Comparison of ENCODE assay signal across 18 cellular contexts in the genomic region with DNA sequence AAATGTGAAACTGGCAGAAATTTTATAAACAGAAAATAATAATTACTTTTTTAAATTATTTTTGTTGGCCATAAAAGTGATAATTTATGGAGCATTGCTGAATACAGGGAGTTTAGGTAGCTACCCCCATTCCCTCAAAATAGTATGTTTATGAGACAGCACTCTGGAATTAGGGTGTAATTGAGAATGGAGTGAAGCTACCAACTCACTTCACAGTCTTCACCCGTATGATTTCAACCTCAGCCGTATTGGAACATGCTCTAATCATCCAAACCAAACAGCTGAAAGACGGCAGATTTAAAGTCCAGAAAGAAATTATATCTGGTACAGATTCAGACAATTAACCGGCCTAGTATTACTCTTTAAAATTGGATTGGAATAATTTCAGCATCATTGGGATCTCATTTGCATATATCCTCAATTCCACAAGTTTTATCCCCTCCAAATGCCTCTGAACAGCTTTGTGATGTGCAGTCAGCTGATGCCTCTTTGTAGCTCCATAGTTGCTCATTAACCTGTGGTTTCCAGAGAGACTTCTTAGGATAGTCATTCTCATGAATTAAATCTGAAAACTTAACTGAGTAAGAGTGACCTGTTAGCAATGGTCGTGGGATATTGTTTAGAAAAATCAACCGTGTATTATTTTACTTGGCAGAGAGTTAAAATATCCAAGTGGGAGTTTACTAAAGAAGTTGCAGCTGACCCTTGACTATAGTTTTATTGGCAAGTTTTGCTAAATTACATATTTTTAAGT. TPM values are rescaled to one million over a fixed set of nuclear protein-coding genes. Genes with fewer than 3 reads are reported as not detected.
DNase-seq lines count a peak whose midpoint lies in the region; ATAC-seq and TF ChIP-seq lines count a peak whose summit lies in the region.
"Had no signal": no experiment of that assay in that cellular context is flagged by ENCODE, and none has a peak within 500 bp of the region (broad histone marks: within the 10 kb centered on the region; RNA-seq: fewer than 3 reads in every experiment).

No MANE protein-coding gene starts in this region.

- CTCF ChIA-PET in Calu3 (lab: Charles Lee) = interaction anchor here (0.6 to 1.8 kb wide), 4 partner anchors 16 to 927 kb away, joined by 3 to 8 read pairs (median 4); no protein-coding TSS in a partner anchor

- H3K4me3 Mint-ChIP-seq in type B pancreatic cell (no peak overlapping the region), Calu3 (ENCODE audit: low read depth, unreplicated experiment) (no peak overlapping the region)
- H3K4me3 Mint-ChIP-seq in activated T-cell treated with anti-CD3 and anti-CD28 coated beads, Interleukin-2, amount 50 U/mL, for 24 hours = no peak overlapping the region
- H3K4me3 Mint-ChIP-seq: activated CD8-positive, alpha-beta memory T cell treated with anti-CD3 and anti-CD28 coated beads, Interleukin-2, amount 10 ng/mL, durations not matched to agents 7 days and 5 days; central memory CD8-positive, alpha-beta T cell had no signal

- intact Hi-C loops in Calu3 (cut with micrococcal nuclease; ENCODE audit: unreplicated experiment) = no loop called here

- H3K9me3 Mint-ChIP-seq in type B pancreatic cell = no peaks in the 10 kb centered on the region
- no peaks in the 10 kb centered on the region for H3K9me3 Mint-ChIP-seq in Calu3 (ENCODE audit: low read depth, unreplicated experiment)
- no peaks in the 10 kb centered on the region for H3K9me3 Mint-ChIP-seq in activated T-cell treated with anti-CD3 and anti-CD28 coated beads, Interleukin-2, amount 50 U/mL, for 24 hours
- H3K9me3 Mint-ChIP-seq: central memory CD8-positive, alpha-beta T cell; IgD-negative memory B cell had no signal

- H3K4me1 Mint-ChIP-seq in type B pancreatic cell (ENCODE audit: unreplicated experiment) (peaks cover 25% of the 10 kb centered on the region), Calu3 (ENCODE audit: low read depth, unreplicated experiment) (peaks cover 37% of the 10 kb centered on the region)
- peaks cover 11% of the 10 kb centered on the region for H3K4me1 Mint-ChIP-seq in activated T-cell treated with anti-CD3 and anti-CD28 coated beads, Interleukin-2, amount 50 U/mL, for 24 hours (ENCODE audit: low read depth)

- ATAC-seq in GM21619 (IDR thresholded peaks at IDR 0.05; ENCODE audit: unreplicated experiment) (peak; percentile 66), GM19467 (IDR thresholded peaks at IDR 0.05; ENCODE audit: unreplicated experiment) (no peak)
- ATAC-seq: activated CD8-positive, alpha-beta memory T cell treated with anti-CD3 and anti-CD28 coated beads, Interleukin-2, amount 10 ng/mL, durations not matched to agents 7 days and 5 days had no signal

- peak; percentile 9 for DNase-seq in hepatic stellate cell (ENCODE audit: low spot score)
- no peak for DNase-seq in type B pancreatic cell (ENCODE audit: extremely low spot score, unreplicated experiment)
- DNase-seq in SIG-M5 treated with dmso at 0.1 percent for 504 hours (lab: John Stamatoyannopoulos, UW; ENCODE audit: unreplicated experiment) = no peak
- DNase-seq in Calu3 = no peak
- DNase-seq in activated T-cell treated with anti-CD3 and anti-CD28 coated beads, Interleukin-2, amount 50 U/mL, for 24 hours = no peak
- DNase-seq: activated CD8-positive, alpha-beta memory T cell treated with anti-CD3 and anti-CD28 coated beads, Interleukin-2, amount 10 ng/mL, durations not matched to agents 7 days and 5 days; activated naive CD4-positive, alpha-beta T cell treated with Interleukin-2 at 50 U/mL for 16 hours; COR-L47; hypothalamus; lower lobe of right lung; NCI-H1092 treated with DMSO at 0.1 percent for 48 hours; NCI-H345 had no signal

- peak overlapping the region; percentile 41 for H3K27ac ChIP-seq in VCaP
- H3K27ac ChIP-seq: lower lobe of right lung, skin epidermis had no signal

- H3K27me3 Mint-ChIP-seq in type B pancreatic cell (no peaks in the 10 kb centered on the region), Calu3 (ENCODE audit: unreplicated experiment) (no peaks in the 10 kb centered on the region)
- no peaks in the 10 kb centered on the region for H3K27me3 Mint-ChIP-seq in activated T-cell treated with anti-CD3 and anti-CD28 coated beads, Interleukin-2, amount 50 U/mL, for 24 hours
- H3K27me3 Mint-ChIP-seq: activated CD8-positive, alpha-beta memory T cell treated with anti-CD3 and anti-CD28 coated beads, Interleukin-2, amount 10 ng/mL, durations not matched to agents 7 days and 5 days; central memory CD8-positive, alpha-beta T cell; IgD-negative memory B cell had no signal

- BruUV-seq in Calu3 (replicated peaks; lab: Mats Ljungman, UMichigan) = no TSS peak

- H3K27ac Mint-ChIP-seq in type B pancreatic cell (peak overlapping the region; percentile 60), Calu3 (ENCODE audit: unreplicated experiment) (no peak overlapping the region)
- H3K27ac Mint-ChIP-seq in activated T-cell treated with anti-CD3 and anti-CD28 coated beads, Interleukin-2, amount 50 U/mL, for 24 hours = no peak overlapping the region
- H3K27ac Mint-ChIP-seq: activated CD8-positive, alpha-beta memory T cell treated with anti-CD3 and anti-CD28 coated beads, Interleukin-2, amount 10 ng/mL, durations not matched to agents 7 days and 5 days had no signal

- TF ChIP-seq CTCF in VCaP (conservative IDR thresholded peaks at IDR 0.05) (no peak), type B pancreatic cell (conservative IDR thresholded peaks at IDR 0.05) (no peak), Calu3 (IDR thresholded peaks at IDR 0.05; ENCODE audit: unreplicated experiment) (no peak)

- H3K36me3 Mint-ChIP-seq in type B pancreatic cell = peaks cover 28% of the 10 kb centered on the region
- H3K36me3 Mint-ChIP-seq in Calu3 (ENCODE audit: insufficient read depth, unreplicated experiment) = peaks cover 4% of the 10 kb centered on the region
- H3K36me3 Mint-ChIP-seq in activated T-cell treated with anti-CD3 and anti-CD28 coated beads, Interleukin-2, amount 50 U/mL, for 24 hours (ENCODE audit: low read depth) = peaks cover 59% of the 10 kb centered on the region

RNA-seq across cellular contexts. Expression of a gene that starts 59.1 kb away (rescaled TPM):
- total RNA-seq in type B pancreatic cell (ENCODE audit: low replicate concordance) (0.17 TPM in 1 of 2 replicates, not detected in the other), Calu3 (2022) (not detected in 2 replicates)
- total RNA-seq: activated CD8-positive, alpha-beta memory T cell treated with anti-CD3 and anti-CD28 coated beads, Interleukin-2, amount 10 ng/mL, durations not matched to agents 7 days and 5 days; lower lobe of right lung had no signal
